23 cellular contexts compared by ENCODE assay signal in genomic region chr1:27485363-27485762, GRCh38.
"Had no signal": no experiment of that assay in that cellular context is flagged by ENCODE, and none has a peak within 500 bp of the region (broad histone marks: within the 10 kb centered on the region; RNA-seq: fewer than 3 reads in every experiment).

No MANE protein-coding gene starts in this region.

- H3K4me3 ChIP-seq: ascending aorta, cardiac muscle cell, coronary artery, gastrocnemius medialis, spleen, testis had no signal

- H3K9me3 Mint-ChIP-seq: activated naive CD4-positive, alpha-beta T cell treated with anti-CD3 and anti-CD28 coated beads, Interleukin-2, amount 10 ng/mL, durations not matched to agents 7 days and 5 days; activated naive CD8-positive, alpha-beta T cell treated with anti-CD3 and anti-CD28 coated beads, Interleukin-2, amount 10 ng/mL, durations not matched to agents 7 days and 5 days; brain; effector memory CD8-positive, alpha-beta T cell; neural crest cell had no signal

- H3K36me3 ChIP-seq: ascending aorta, cardiac muscle cell, gastrocnemius medialis had no signal

- H3K27ac Mint-ChIP-seq: activated naive CD4-positive, alpha-beta T cell treated with anti-CD3 and anti-CD28 coated beads, Interleukin-2, amount 10 ng/mL, durations not matched to agents 7 days and 5 days; activated naive CD8-positive, alpha-beta T cell treated with anti-CD3 and anti-CD28 coated beads, Interleukin-2, amount 10 ng/mL, durations not matched to agents 7 days and 5 days had no signal

- H3K27me3 ChIP-seq: ascending aorta, cardiac muscle cell, gastrocnemius medialis, spleen, testis had no signal

- H3K27me3 Mint-ChIP-seq: activated naive CD4-positive, alpha-beta T cell treated with anti-CD3 and anti-CD28 coated beads, Interleukin-2, amount 10 ng/mL, durations not matched to agents 7 days and 5 days; activated naive CD8-positive, alpha-beta T cell treated with anti-CD3 and anti-CD28 coated beads, Interleukin-2, amount 10 ng/mL, durations not matched to agents 7 days and 5 days; effector memory CD8-positive, alpha-beta T cell had no signal

- H3K4me3 Mint-ChIP-seq: activated naive CD4-positive, alpha-beta T cell treated with anti-CD3 and anti-CD28 coated beads, Interleukin-2, amount 10 ng/mL, durations not matched to agents 7 days and 5 days; activated naive CD8-positive, alpha-beta T cell treated with anti-CD3 and anti-CD28 coated beads, Interleukin-2, amount 10 ng/mL, durations not matched to agents 7 days and 5 days; effector memory CD8-positive, alpha-beta T cell; neural crest cell had no signal

- H3K27ac ChIP-seq: ascending aorta, cardiac muscle cell, coronary artery, testis had no signal

- ATAC-seq: effector memory CD8-positive, alpha-beta T cell; gastrocnemius medialis; left ventricle myocardium superior; right cardiac atrium; stimulated activated naive CD8-positive, alpha-beta T cell treated with anti-CD3 and anti-CD28 coated beads, Interleukin-15, Interleukin-2, amounts not matched to agents 100 U/mL and 50 U/mL, for 24 hours had no signal

- H3K9me3 ChIP-seq: ascending aorta, gastrocnemius medialis, spleen, testis had no signal

- DNase-seq: activated CD4-positive, alpha-beta T cell treated with anti-CD3 and anti-CD28 coated beads for 4 hours; activated CD4-positive, alpha-beta T cell treated with anti-CD3 and anti-CD28 coated beads, Interleukin-2, amount 50 U/mL, for 4 hours; activated effector memory CD4-positive, alpha-beta T cell treated with anti-CD3 and anti-CD28 coated beads, Interleukin-2, amount 50 U/mL, for 16 hours; activated naive CD4-positive, alpha-beta T cell treated with anti-CD3 and anti-CD28 coated beads, Interleukin-2, amount 10 ng/mL, durations not matched to agents 7 days and 5 days; activated naive CD8-positive, alpha-beta T cell treated with anti-CD3 and anti-CD28 coated beads, Interleukin-2, amount 10 ng/mL, durations not matched to agents 7 days and 5 days; cerebellar nuclear complex; effector memory CD8-positive, alpha-beta T cell; erythroblast; gastrocnemius medialis; glutamatergic neuron; islet precursor cell; left ventricle myocardium superior; occipital lobe; right cardiac atrium; spleen; stimulated activated naive CD8-positive, alpha-beta T cell treated with anti-CD3 and anti-CD28 coated beads, Interleukin-15, Interleukin-2, amounts not matched to agents 100 U/mL and 50 U/mL, for 24 hours; trophoblast cell had no signal
